8 cellular contexts compared by ENCODE assay signal in genomic region chr4:184265566-184266351, GRCh38. TPM values are rescaled to one million over a fixed set of nuclear protein-coding genes. Genes with fewer than 3 reads are reported as not detected.
DNase-seq lines count a peak whose midpoint lies in the region; ATAC-seq and TF ChIP-seq lines count a peak whose summit lies in the region.

No MANE protein-coding gene starts in this region.

- H3K4me3 ChIP-seq in mucosa of descending colon = no peak overlapping the region

- no peak for TF ChIP-seq CTCF in mucosa of descending colon (IDR thresholded peaks at IDR 0.05)

- intact Hi-C loops in activated CD4-positive, alpha-beta T cell treated with anti-CD3 and anti-CD28 coated beads for 36 hours (cut with DNase I, micrococcal nuclease) = loop anchor here (2.0 to 10.0 kb wide), 5 partner anchors 77 to 559 kb away; partner anchors contain the start of genes ACSL1 (in 2 of the 2), CASP3 (in 1 of the 2) and PRIMPOL (in 1 of the 2)
- intact Hi-C loops in mucosa of descending colon (cut with DNase I, micrococcal nuclease) = no loop called here

- ATAC-seq in activated CD4-positive, alpha-beta T cell treated with anti-CD3 and anti-CD28 coated beads for 36 hours = peak; percentile 11
- ATAC-seq in HG03520 (IDR thresholded peaks at IDR 0.05; ENCODE audit: unreplicated experiment) (peak; percentile 23), mucosa of descending colon (peak; percentile 37), GM21825 (IDR thresholded peaks at IDR 0.05; ENCODE audit: unreplicated experiment) (no peak)

- peak; percentile 49 for DNase-seq in activated CD4-positive, alpha-beta T cell treated with anti-CD3 and anti-CD28 coated beads for 36 hours
- DNase-seq in activated CD4-positive, alpha-beta T cell treated with anti-CD3 and anti-CD28 coated beads, Interleukin-2, amount 50 U/mL, for 1 hour = no peak
- DNase-seq in T-helper 2 cell treated with Interferon-gamma antibody and Interleukin-4, amounts not matched to agents 5 μg/mL and 100 μg/mL, for 36 hours (ENCODE audit: low spot score) = no peak
- DNase-seq in mucosa of descending colon (peak in 1 of 3 donors; percentile 32), HK-2 (ENCODE audit: unreplicated experiment) (no peak)
- DNase-seq in stimulated activated CD4-positive, alpha-beta T cell treated with anti-CD3 and anti-CD28 coated beads, Interleukin-4, amount 100 ng/mL, for 4 hours = no peak

- POLR2A ChIA-PET in activated CD4-positive, alpha-beta T cell treated with anti-CD3 and anti-CD28 coated beads for 36 hours (lab: Charles Lee) = interaction anchor here (0.6 to 2.7 kb wide), 4 partner anchors 17 to 210 kb away, joined by 3 to 12 read pairs (median 5); partner anchors contain the start of gene IRF2

- H3K4me3 Mint-ChIP-seq in activated CD4-positive, alpha-beta T cell treated with anti-CD3 and anti-CD28 coated beads for 36 hours = peak overlapping the region; percentile 58
- peak overlapping the region; percentile 11 for H3K4me3 Mint-ChIP-seq in T-helper 2 cell treated with Interferon-gamma antibody and Interleukin-4, amounts not matched to agents 5 μg/mL and 100 μg/mL, for 36 hours

- no peaks in the 10 kb centered on the region for H3K27me3 Mint-ChIP-seq in activated CD4-positive, alpha-beta T cell treated with anti-CD3 and anti-CD28 coated beads for 36 hours
- H3K27me3 Mint-ChIP-seq in T-helper 2 cell treated with Interferon-gamma antibody and Interleukin-4, amounts not matched to agents 5 μg/mL and 100 μg/mL, for 36 hours (ENCODE audit: low read depth) = no peaks in the 10 kb centered on the region

- H3K36me3 Mint-ChIP-seq in activated CD4-positive, alpha-beta T cell treated with anti-CD3 and anti-CD28 coated beads for 36 hours (ENCODE audit: low read depth) = no peaks in the 10 kb centered on the region
- H3K36me3 Mint-ChIP-seq in T-helper 2 cell treated with Interferon-gamma antibody and Interleukin-4, amounts not matched to agents 5 μg/mL and 100 μg/mL, for 36 hours (ENCODE audit: low read depth) = no peaks in the 10 kb centered on the region

- H3K9me3 Mint-ChIP-seq in activated CD4-positive, alpha-beta T cell treated with anti-CD3 and anti-CD28 coated beads for 36 hours (ENCODE audit: low read depth) = no peaks in the 10 kb centered on the region
- H3K9me3 Mint-ChIP-seq in T-helper 2 cell treated with Interferon-gamma antibody and Interleukin-4, amounts not matched to agents 5 μg/mL and 100 μg/mL, for 36 hours = no peaks in the 10 kb centered on the region

- H3K36me3 ChIP-seq in mucosa of descending colon (ENCODE audit: low read depth) = no peaks in the 10 kb centered on the region

- CTCF ChIA-PET in activated CD4-positive, alpha-beta T cell treated with anti-CD3 and anti-CD28 coated beads for 36 hours (lab: Charles Lee) = interaction anchor here (0.5 to 3.9 kb wide), 24 partner anchors 13 to 429 kb away, joined by 3 to 41 read pairs (median 5); partner anchors contain the start of genes CASP3, IRF2 and PRIMPOL

- peak overlapping the region; percentile 64 for H3K27ac Mint-ChIP-seq in activated CD4-positive, alpha-beta T cell treated with anti-CD3 and anti-CD28 coated beads for 36 hours
- peak overlapping the region; percentile 38 for H3K27ac Mint-ChIP-seq in T-helper 2 cell treated with Interferon-gamma antibody and Interleukin-4, amounts not matched to agents 5 μg/mL and 100 μg/mL, for 36 hours

- H3K4me1 ChIP-seq in mucosa of descending colon (ENCODE audit: low read depth) = no peaks in the 10 kb centered on the region

- no peaks in the 10 kb centered on the region for H3K9me3 ChIP-seq in mucosa of descending colon

- H3K4me1 Mint-ChIP-seq in activated CD4-positive, alpha-beta T cell treated with anti-CD3 and anti-CD28 coated beads for 36 hours = peaks cover 62% of the 10 kb centered on the region
- peaks cover 57% of the 10 kb centered on the region for H3K4me1 Mint-ChIP-seq in T-helper 2 cell treated with Interferon-gamma antibody and Interleukin-4, amounts not matched to agents 5 μg/mL and 100 μg/mL, for 36 hours (ENCODE audit: low read depth)

RNA-seq across cellular contexts. Expression of gene ENPP6, which starts 48.1 kb away (rescaled TPM):
- total RNA-seq in activated CD4-positive, alpha-beta T cell treated with anti-CD3 and anti-CD28 coated beads for 36 hours = under 1 TPM in 1 of 2 experiments, not detected in 1; 0.05 TPM
- total RNA-seq in mucosa of descending colon = under 1 TPM; 0.35 to 0.57 (median 0.43) TPM

Comparison
In these comparisons a context has a peak if more than half of its experiments do, and no peak if none do; other contexts are left out.
1. intact Hi-C loops: an anchor here in activated CD4-positive, alpha-beta T cell treated with anti-CD3 and anti-CD28 coated beads for 36 hours (2.0 to 10.0 kb wide); none called in mucosa of descending colon.